ENCODE assay signal across 8 cellular contexts in the genomic region with DNA sequence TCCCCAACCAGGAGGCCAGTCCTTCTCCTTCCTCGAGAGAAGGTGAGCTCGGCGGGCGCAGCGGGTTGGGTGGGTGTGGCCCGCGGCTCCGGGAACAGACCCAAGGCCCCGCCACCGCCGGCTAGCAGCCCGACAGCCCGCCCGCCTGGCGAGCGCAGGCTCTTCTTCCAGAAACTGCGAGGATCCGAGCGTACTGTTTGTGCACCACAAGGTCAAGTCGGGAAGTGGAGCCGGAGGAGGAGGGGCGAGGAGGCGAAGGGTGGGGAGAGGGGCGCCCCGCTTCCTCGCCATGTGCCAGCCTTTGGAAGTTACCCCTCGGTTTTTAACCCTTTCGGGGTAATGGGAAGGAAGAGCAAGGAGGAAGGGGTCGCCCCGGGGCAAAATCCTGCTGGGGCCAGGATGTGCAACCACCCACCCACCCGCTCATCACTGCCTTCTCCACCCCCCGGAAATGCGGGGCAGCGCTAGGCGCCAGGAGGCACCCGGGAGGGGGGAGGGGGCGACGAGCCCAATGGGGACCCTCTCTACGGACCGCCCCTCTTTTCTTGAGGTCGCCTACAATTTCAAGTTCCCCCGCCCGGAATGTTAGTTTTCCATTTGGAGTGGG. TPM values are rescaled to one million over a fixed set of nuclear protein-coding genes. Genes with fewer than 3 reads are reported as not detected.
A peak's percentile ranks its signal among the peaks of the same experiment; 100 is the strongest.
DNase-seq lines count a peak whose midpoint lies in the region; ATAC-seq and TF ChIP-seq lines count a peak whose summit lies in the region.

No MANE protein-coding gene starts in this region.

- peak overlapping the region; percentile 84 for H3K4me3 ChIP-seq in A673 (ENCODE audit: low read depth, low read length, poor library complexity, severe bottlenecking)
- H3K4me3 ChIP-seq in effector memory CD4-positive, alpha-beta T cell (ENCODE audit: insufficient read depth, low read depth, low read length, poor library complexity, severe bottlenecking) = peak overlapping the region; percentile 87
- peak overlapping the region; percentile 40 for H3K4me3 ChIP-seq in lung

- 0 to 1% methylated on average over 39 to 43 of the region's 43 CpGs for WGBS in lung, 2 donors

- POLR2A ChIA-PET in A673 (lab: Charles Lee; ENCODE audit: low non-redundant PET) = no interaction called here

- peak; percentile 40 for TF ChIP-seq POLR2A in GM18526 (IDR thresholded peaks at IDR 0.05; ENCODE audit: extremely low read depth, insufficient read length)

- no peak for TF ChIP-seq CTCF in A673 (conservative IDR thresholded peaks at IDR 0.05; ENCODE audit: low read depth, low read length)
- no peak for TF ChIP-seq CTCF in lung (IDR thresholded peaks at IDR 0.05; ENCODE audit: control extremely low read depth, extremely low read depth)

- H3K9me3 ChIP-seq in A673 (ENCODE audit: low read depth, low read length, poor library complexity, severe bottlenecking) (no peaks in the 10 kb centered on the region), lung (ENCODE audit: control insufficient read depth in 2 of 2, insufficient read depth in 1 of 2, low read length in 1 of 2) (no peaks in the 10 kb centered on the region)
- H3K9me3 ChIP-seq in effector memory CD4-positive, alpha-beta T cell (ENCODE audit: control insufficient read depth, low read length) = no peaks in the 10 kb centered on the region

- H3K27ac ChIP-seq in A673 (ENCODE audit: low read depth, low read length, poor library complexity, severe bottlenecking) (peak overlapping the region; percentile 68), lung (ENCODE audit: low read depth in 1 of 2, low read length in 1 of 2) (peak overlapping the region; percentile 95 to 99)
- peak overlapping the region; percentile 98 for H3K27ac ChIP-seq in effector memory CD4-positive, alpha-beta T cell (ENCODE audit: insufficient read depth, low read length, poor library complexity, severe bottlenecking)

- H3K36me3 ChIP-seq in A673 (ENCODE audit: insufficient read depth, low read length, poor library complexity, severe bottlenecking) (no peaks in the 10 kb centered on the region), lung (ENCODE audit: control insufficient read depth in 2 of 2, insufficient read depth in 2 of 2, low read length in 2 of 2) (no peaks in the 10 kb centered on the region)
- H3K36me3 ChIP-seq in effector memory CD4-positive, alpha-beta T cell (ENCODE audit: control insufficient read depth, insufficient read depth, low read length) = no peaks in the 10 kb centered on the region

- no peaks in the 10 kb centered on the region for H3K27me3 ChIP-seq in A673 (replicated peaks; ENCODE audit: insufficient read depth, low read depth, low read length, poor library complexity)
- H3K27me3 ChIP-seq in effector memory CD4-positive, alpha-beta T cell (replicated peaks; ENCODE audit: control insufficient read depth, insufficient read depth, low read length, poor library complexity, severe bottlenecking) = no peaks in the 10 kb centered on the region
- no peaks in the 10 kb centered on the region for H3K27me3 ChIP-seq in lung (ENCODE audit: control insufficient read depth, insufficient read depth)

- peak; percentile 19 for ATAC-seq in lung (ENCODE audit: insufficient read depth, low FRiP score)

- no TSS peak for BruUV-seq in A673 (replicated peaks; lab: Mats Ljungman, UMichigan)

- H3K4me1 ChIP-seq in A673 (ENCODE audit: insufficient read depth, low read length, poor library complexity, severe bottlenecking) (peaks cover 9% of the 10 kb centered on the region), lung (ENCODE audit: control insufficient read depth in 2 of 2, insufficient read depth in 2 of 2, low read length in 2 of 2) (peaks cover 0 to 18% of the 10 kb centered on the region in 2 donors)
- peaks cover 26% of the 10 kb centered on the region for H3K4me1 ChIP-seq in effector memory CD4-positive, alpha-beta T cell (ENCODE audit: control insufficient read depth, insufficient read depth, low read length, poor library complexity, severe bottlenecking)

- DNase-seq in A673 (ENCODE audit: low spot score) = peak; percentile 78
- DNase-seq in NCI-H526 treated with DMSO at 0.1 percent for 48 hours (lab: John Stamatoyannopoulos, UW) = peak; percentile 15
- peak; percentile 33 to 57 (median 44) for DNase-seq in activated CD8-positive, alpha-beta memory T cell treated with anti-CD3 and anti-CD28 coated beads for 48 hours (ENCODE audit: low read depth in 2 of 3, low spot score in 2 of 3)
- peak; percentile 38 to 56 (median 52) for DNase-seq in effector memory CD4-positive, alpha-beta T cell
- DNase-seq in lung (ENCODE audit: low spot score) = peak; percentile 87
- DNase-seq in stimulated activated CD4-positive, alpha-beta T cell treated with anti-CD3 and anti-CD28 coated beads, TNF-alpha, amount 100 ng/mL, for 1 hour (ENCODE audit: low read depth in 3 of 3, low spot score in 1 of 3) = peak in 2 of 3 donors; percentile 43 to 47
- no peak for DNase-seq in dedifferentiated amniotic fluid mesenchymal stem cell (ENCODE audit: extremely low spot score)

- intact Hi-C loops in A673 (cut with micrococcal nuclease; ENCODE audit: unreplicated experiment) = loop anchor here (5.0 kb wide), 1 partner anchor 112 kb away; a partner anchor contains a TSS

- CTCF ChIA-PET in A673 (lab: Charles Lee) = interaction anchor here (0.6 kb wide), 1 partner anchor 75 kb away, joined by 5 read pairs; no protein-coding TSS in a partner anchor

RNA-seq across cellular contexts. Expression of a gene that starts 1.1 kb away (rescaled TPM):
- total RNA-seq in A673 (2021) (15.8 and 18.4 TPM in 2 replicates), lung (10 to 100 TPM; 24.4 to 53.5 TPM)
- polyA plus RNA-seq in lung = 10 to 100 TPM; 12.4 to 16.3 TPM
